1 cellular context compared by ENCODE assay signal in genomic region chr1:81967957-81968356, GRCh38.
TF ChIP-seq lines count a peak whose summit lies in the region.

No MANE protein-coding gene starts in this region.

TF ChIP-seq in WTC11, 78 proteins besides CTCF, POLR2A, EP300 and RAD21 (continued from another document):
- TF ChIP-seq HMGXB4 (CRISPR knock-in tag; IDR thresholded peaks at IDR 0.05) (no peak), NFYB (CRISPR knock-in tag; conservative IDR thresholded peaks at IDR 0.05; ENCODE audit: low read depth) (no peak), TCF7 (CRISPR knock-in tag; IDR thresholded peaks at IDR 0.05; ENCODE audit: low read depth) (no peak), SOX15 (CRISPR knock-in tag; IDR thresholded peaks at IDR 0.05) (no peak), PREB (CRISPR knock-in tag; IDR thresholded peaks at IDR 0.05; ENCODE audit: borderline replicate concordance) (no peak), ZNF423 (CRISPR knock-in tag; IDR thresholded peaks at IDR 0.05) (no peak)
